ENCODE assay signal across 9 cellular contexts in the genomic region with DNA sequence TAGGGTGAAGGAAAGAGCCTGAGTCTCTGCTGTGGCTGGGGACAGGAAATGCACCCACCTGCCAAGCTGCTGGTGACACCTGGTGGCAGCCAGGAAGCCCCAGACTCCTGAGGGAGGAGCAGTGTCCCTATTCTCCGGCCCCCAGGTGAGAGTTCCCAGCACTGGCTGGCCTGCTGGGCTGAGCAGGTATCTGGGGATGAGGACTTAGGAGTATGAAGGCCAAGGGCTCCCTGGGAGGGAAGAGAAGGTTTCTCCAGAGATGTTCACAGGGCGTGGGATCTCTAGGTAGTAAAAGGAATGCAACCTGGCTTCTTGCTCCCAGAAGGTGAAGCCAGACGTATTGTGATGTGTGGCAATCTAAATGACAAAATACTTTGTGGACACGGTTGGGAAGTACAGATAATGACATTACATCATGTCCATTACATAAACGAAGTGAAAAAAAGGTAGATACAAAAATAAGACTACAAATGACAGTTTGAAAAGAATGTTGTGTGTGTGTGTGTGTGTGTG.
A peak's percentile ranks its signal among the peaks of the same experiment; 100 is the strongest.
DNase-seq lines count a peak whose midpoint lies in the region; ATAC-seq, FAIRE-seq and TF ChIP-seq lines count a peak whose summit lies in the region.
"Had no signal": no experiment of that assay in that cellular context is flagged by ENCODE, and none has a peak within 500 bp of the region (broad histone marks: within the 10 kb centered on the region; RNA-seq: fewer than 3 reads in every experiment).

No MANE protein-coding gene starts in this region.

- H3K4me1 Mint-ChIP-seq in activated T-helper 2 cell treated with anti-CD3 and anti-CD28 coated beads, Interferon-gamma antibody, Interleukin-2, Interleukin-4, amounts not matched to agents 10 μg/mL and 5 μg/mL and 100 μg/mL, durations not matched to agents 14 hours and 24 hours and 36 hours (ENCODE audit: low read depth): peaks cover 32% of the 10 kb centered on the region

- TF ChIP-seq CTCF in GM20000 (IDR thresholded peaks at IDR 0.05; ENCODE audit: extremely low read depth, missing control alignments) (peak; percentile 15), PC-9 (conservative IDR thresholded peaks at IDR 0.05) (peak; percentile 60; the same call in 1 of the 2 replicates), lower lobe of right lung (IDR thresholded peaks at IDR 0.05) (no peak)

- peaks cover 3% of the 10 kb centered on the region for H3K27me3 Mint-ChIP-seq in activated T-helper 2 cell treated with anti-CD3 and anti-CD28 coated beads, Interferon-gamma antibody, Interleukin-2, Interleukin-4, amounts not matched to agents 10 μg/mL and 5 μg/mL and 100 μg/mL, durations not matched to agents 14 hours and 24 hours and 36 hours (ENCODE audit: low read depth)

- H3K4me3 ChIP-seq in PC-9: no peak overlapping the region
- H3K4me3 ChIP-seq in lower lobe of right lung: no peak overlapping the region

- H3K9me3 ChIP-seq in PC-9 (ENCODE audit: insufficient read depth, low read depth) (no peaks in the 10 kb centered on the region), lower lobe of right lung (no peaks in the 10 kb centered on the region)

- no peak for ATAC-seq in GM18909 (IDR thresholded peaks at IDR 0.05; ENCODE audit: poor library complexity, unreplicated experiment)
- no peak for ATAC-seq in lower lobe of right lung

- no peaks in the 10 kb centered on the region for H3K36me3 Mint-ChIP-seq in activated T-helper 2 cell treated with anti-CD3 and anti-CD28 coated beads, Interferon-gamma antibody, Interleukin-2, Interleukin-4, amounts not matched to agents 10 μg/mL and 5 μg/mL and 100 μg/mL, durations not matched to agents 14 hours and 24 hours and 36 hours (ENCODE audit: low read depth)

- CTCF ChIA-PET in PC-9 (lab: Charles Lee): interaction anchor here (0.5 to 1.2 kb wide), 8 partner anchors 9 to 583 kb away, joined by 3 to 4 read pairs (median 3); no protein-coding TSS in a partner anchor

- peak; percentile 41 for DNase-seq in D341Med (ENCODE audit: low spot score)
- no peak for DNase-seq in GM20000 (ENCODE audit: low spot score)
- peak; percentile 67 to 69 for DNase-seq in PC-9
- DNase-seq in kidney tubule cell (ENCODE audit: low spot score): peak; percentile 53
- no peak for DNase-seq in activated T-helper 2 cell treated with anti-CD3 and anti-CD28 coated beads, Interferon-gamma antibody, Interleukin-2, Interleukin-4, amounts not matched to agents 10 μg/mL and 5 μg/mL and 100 μg/mL, durations not matched to agents 14 hours and 24 hours and 36 hours (ENCODE audit: low spot score)
- no peak for DNase-seq in lower lobe of right lung
- no peak for DNase-seq in frontal cortex (ENCODE audit: low spot score in 2 of 2)

- intact Hi-C loops in PC-9 (cut with micrococcal nuclease; ENCODE audit: unreplicated experiment): loop anchor here (1.0 to 2.0 kb wide), 2 partner anchors 326 to 583 kb away; no protein-coding TSS in a partner anchor
- intact Hi-C loops in activated T-helper 2 cell treated with anti-CD3 and anti-CD28 coated beads, Interferon-gamma antibody, Interleukin-2, Interleukin-4, amounts not matched to agents 10 μg/mL and 5 μg/mL and 100 μg/mL, durations not matched to agents 14 hours and 24 hours and 36 hours (cut with micrococcal nuclease): loop anchor here (5.0 to 10.0 kb wide), 2 partner anchors 251 to 391 kb away; a partner anchor contains a TSS
- intact Hi-C loops in lower lobe of right lung (cut with DNase I): no loop called here

- no peaks in the 10 kb centered on the region for H3K27me3 ChIP-seq in PC-9 (ENCODE audit: insufficient read depth, low read depth)
- no peaks in the 10 kb centered on the region for H3K27me3 ChIP-seq in lower lobe of right lung (ENCODE audit: low read depth)

- BruUV-seq in PC-9 (replicated peaks; lab: Mats Ljungman, UMichigan): no TSS peak

- FAIRE-seq in frontal cortex (lab: Jason Lieb, UNC): no peak
- FAIRE-seq: endometrium had no signal

- no peaks in the 10 kb centered on the region for H3K79me2 ChIP-seq in PC-9 (ENCODE audit: low read depth)

- H3K9me2 ChIP-seq in PC-9 (ENCODE audit: insufficient read depth): no peaks in the 10 kb centered on the region

- H3K36me3 ChIP-seq in PC-9 (ENCODE audit: low read depth): no peaks in the 10 kb centered on the region
- H3K36me3 ChIP-seq in lower lobe of right lung: no peaks in the 10 kb centered on the region

- no peak overlapping the region for H2AFZ ChIP-seq in PC-9

- H3K27ac Mint-ChIP-seq in activated T-helper 2 cell treated with anti-CD3 and anti-CD28 coated beads, Interferon-gamma antibody, Interleukin-2, Interleukin-4, amounts not matched to agents 10 μg/mL and 5 μg/mL and 100 μg/mL, durations not matched to agents 14 hours and 24 hours and 36 hours: no peak overlapping the region

- POLR2A ChIA-PET in PC-9 (lab: Charles Lee; ENCODE audit: unreplicated experiment): no interaction called here

- no peaks in the 10 kb centered on the region for H3K9me3 Mint-ChIP-seq in activated T-helper 2 cell treated with anti-CD3 and anti-CD28 coated beads, Interferon-gamma antibody, Interleukin-2, Interleukin-4, amounts not matched to agents 10 μg/mL and 5 μg/mL and 100 μg/mL, durations not matched to agents 14 hours and 24 hours and 36 hours

- no peaks in the 10 kb centered on the region for H4K20me1 ChIP-seq in PC-9 (ENCODE audit: insufficient read depth)

- H3K4me2 ChIP-seq in PC-9: no peak overlapping the region

- H3F3A ChIP-seq in PC-9 (ENCODE audit: insufficient read depth, low read depth): no peaks in the 10 kb centered on the region; the same call in 1 of the 2 replicates

- H3K4me1 ChIP-seq in PC-9 (replicated peaks; ENCODE audit: insufficient read depth): no peaks in the 10 kb centered on the region
- no peaks in the 10 kb centered on the region for H3K4me1 ChIP-seq in lower lobe of right lung

- H3K27ac ChIP-seq in PC-9: no peak overlapping the region
- H3K27ac ChIP-seq in lower lobe of right lung: no peak overlapping the region

- no peak overlapping the region for H3K4me3 Mint-ChIP-seq in activated T-helper 2 cell treated with anti-CD3 and anti-CD28 coated beads, Interferon-gamma antibody, Interleukin-2, Interleukin-4, amounts not matched to agents 10 μg/mL and 5 μg/mL and 100 μg/mL, durations not matched to agents 14 hours and 24 hours and 36 hours (ENCODE audit: low read depth)

Comparison
In these comparisons a context has a peak if more than half of its experiments do, and no peak if none do; other contexts are left out.
1. DNase-seq: peak in D341Med (single experiment), PC-9 (2 of 2) and kidney tubule cell (single experiment); none in GM20000 (single experiment), activated T-helper 2 cell treated with anti-CD3 and anti-CD28 coated beads, Interferon-gamma antibody, Interleukin-2, Interleukin-4, amounts not matched to agents 10 μg/mL and 5 μg/mL and 100 μg/mL, durations not matched to agents 14 hours and 24 hours and 36 hours (single experiment), lower lobe of right lung (single experiment) and frontal cortex (0 of 2).